23 cellular contexts compared by ENCODE assay signal in the genomic region with DNA sequence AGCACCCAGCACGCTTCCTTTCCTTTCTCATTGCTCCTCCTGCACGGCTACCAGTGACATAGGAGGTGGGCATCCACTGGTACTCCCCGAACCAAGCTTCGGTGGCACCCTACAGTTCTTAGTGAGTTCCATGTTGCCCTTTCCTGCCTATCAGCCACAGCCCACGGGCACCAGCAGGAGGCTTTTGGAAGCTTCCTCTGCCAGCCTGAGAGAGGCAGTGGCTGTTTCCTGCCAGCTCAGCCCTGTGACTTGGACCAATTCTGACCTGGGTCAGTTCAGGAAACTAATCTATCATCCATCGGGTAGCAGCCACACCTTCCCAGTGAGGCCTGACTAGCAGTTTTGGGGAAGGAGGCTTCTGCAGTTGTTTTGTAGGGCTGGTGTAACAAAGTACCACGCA.
"Had no signal": no experiment of that assay in that cellular context is flagged by ENCODE, and none has a peak within 500 bp of the region (broad histone marks: within the 10 kb centered on the region; RNA-seq: fewer than 3 reads in every experiment).

No MANE protein-coding gene starts in this region.

- H3K4me3 ChIP-seq: ascending aorta, esophagus squamous epithelium, testis, upper lobe of left lung had no signal

- H3K9me3 ChIP-seq: ascending aorta, esophagus squamous epithelium, testis, upper lobe of left lung had no signal

- H3K4me1 ChIP-seq: testis had no signal

- DNase-seq: activated CD4-positive, alpha-beta T cell treated with anti-CD3 and anti-CD28 coated beads, Interleukin-2, amount 50 U/mL, for 1 hour; activated CD4-positive, CD25-positive, alpha-beta regulatory T cell treated with anti-CD3 and anti-CD28 coated beads, Interleukin-2, amount 50 U/mL, for 72 hours; activated CD8-positive, alpha-beta memory T cell treated with anti-CD3 and anti-CD28 coated beads for 24 hours; activated CD8-positive, alpha-beta memory T cell treated with anti-CD3 and anti-CD28 coated beads, Interleukin-2, amount 50 U/mL, for 48 hours; activated effector memory CD4-positive, alpha-beta T cell treated with Interleukin-2 at 50 U/mL for 16 hours; activated naive CD4-positive, alpha-beta T cell treated with anti-CD3 and anti-CD28 coated beads, Interleukin-2, amount 50 U/mL, for 16 hours; activated T-cell treated with anti-CD3 and anti-CD28 coated beads, Interleukin-2, amount 50 U/mL, for 48 hours; cerebellar nuclear complex; cortex of kidney; effector CD8-positive, alpha-beta T cell; esophagus squamous epithelium; immature natural killer cell; kidney glomerular epithelial cell; naive thymus-derived CD8-positive, alpha-beta T cell; stimulated activated CD4-positive, alpha-beta T cell treated with anti-CD3 and anti-CD28 coated beads, Interleukin-4, amount 100 ng/mL, for 4 hours; testis; upper lobe of left lung had no signal

- H3K27ac ChIP-seq: ascending aorta, esophagus squamous epithelium, parathyroid adenoma, testis, upper lobe of left lung, VCaP had no signal

- H3K36me3 Mint-ChIP-seq: immature natural killer cell; naive thymus-derived CD8-positive, alpha-beta T cell; stimulated activated memory B cell treated with anti-CD40 and anti-IgM and Interleukin-4, amounts not matched to agents 10 μg/mL and 1 μg/mL and 100 μg/mL, for 72 hours had no signal

- H3K9ac ChIP-seq: parathyroid adenoma had no signal

- H3K27ac Mint-ChIP-seq: immature natural killer cell; naive thymus-derived CD8-positive, alpha-beta T cell; stimulated activated memory B cell treated with anti-CD40 and anti-IgM and Interleukin-4, amounts not matched to agents 10 μg/mL and 1 μg/mL and 100 μg/mL, for 72 hours had no signal

- H3K36me3 ChIP-seq: ascending aorta, esophagus squamous epithelium, upper lobe of left lung had no signal

- ATAC-seq: naive thymus-derived CD8-positive, alpha-beta T cell; sciatic nerve; stimulated activated memory B cell treated with anti-CD40 and anti-IgM and Interleukin-4, amounts not matched to agents 10 μg/mL and 1 μg/mL and 100 μg/mL, for 72 hours had no signal

- FAIRE-seq: bronchial epithelial cell had no signal

- H2AFZ ChIP-seq: parathyroid adenoma had no signal

- H3K4me3 Mint-ChIP-seq: immature natural killer cell; naive thymus-derived CD8-positive, alpha-beta T cell; stimulated activated memory B cell treated with anti-CD40 and anti-IgM and Interleukin-4, amounts not matched to agents 10 μg/mL and 1 μg/mL and 100 μg/mL, for 72 hours had no signal

- H3K79me2 ChIP-seq: parathyroid adenoma had no signal

- H3K27me3 ChIP-seq: ascending aorta, testis, upper lobe of left lung had no signal

- H3K9me3 Mint-ChIP-seq: immature natural killer cell; naive thymus-derived CD8-positive, alpha-beta T cell; stimulated activated memory B cell treated with anti-CD40 and anti-IgM and Interleukin-4, amounts not matched to agents 10 μg/mL and 1 μg/mL and 100 μg/mL, for 72 hours had no signal
